29 cellular contexts compared by ENCODE assay signal in the genomic region with DNA sequence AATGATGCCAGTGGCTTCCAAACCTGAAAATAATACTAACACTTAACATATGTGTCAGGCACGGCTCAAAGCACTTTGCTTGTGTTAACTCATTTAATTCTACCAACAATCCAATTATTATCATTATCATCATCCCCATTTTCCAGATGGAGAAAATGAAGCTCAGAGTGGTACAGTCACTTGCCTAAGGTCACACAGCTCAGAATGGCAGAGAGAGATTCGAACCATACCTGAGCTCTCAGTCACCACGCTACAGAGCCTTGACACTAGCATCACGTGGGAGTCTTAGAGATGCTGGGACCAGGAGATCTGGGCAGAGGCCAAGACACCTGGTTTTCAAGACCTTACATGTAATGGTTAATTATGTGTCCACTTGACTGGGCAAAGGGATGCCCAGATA.
"Had no signal": no experiment of that assay in that cellular context is flagged by ENCODE, and none has a peak within 500 bp of the region (broad histone marks: within the 10 kb centered on the region; RNA-seq: fewer than 3 reads in every experiment).

No MANE protein-coding gene starts in this region.

- H3K27ac ChIP-seq: coronary artery, esophagus muscularis mucosa, foreskin keratinocyte, gastroesophageal sphincter, heart left ventricle, hepatocyte, neural progenitor cell, prostate gland, right atrium auricular region, sigmoid colon, testis, tibial artery, upper lobe of left lung, uterus had no signal

- H3K27me3 ChIP-seq: esophagus muscularis mucosa, foreskin keratinocyte, gastroesophageal sphincter, heart left ventricle, hepatocyte, neural progenitor cell, right atrium auricular region, sigmoid colon, testis, tibial artery, upper lobe of left lung, uterus had no signal

- H2AFZ ChIP-seq: hepatocyte, neural progenitor cell had no signal

- H3K4me2 ChIP-seq: hepatocyte, neural progenitor cell had no signal

- H3K4me3 Mint-ChIP-seq: mesothelial cell of epicardium; naive B cell; natural killer cell treated with Interleukin-12 subunit alpha and Interleukin-12 subunit beta and Interleukin-15 and Interleukin-18, amount 100 ng/mL, for 72 hours; neural progenitor cell; stimulated activated effector memory CD8-positive, alpha-beta T cell treated with anti-CD3 and anti-CD28 coated beads, Interleukin-12 subunit alpha, Interleukin-12 subunit beta, amount 100 ng/mL, for 72 hours had no signal

- H3K4me3 ChIP-seq: coronary artery, esophagus muscularis mucosa, gastroesophageal sphincter, heart left ventricle, hepatocyte, lung, mucosa of descending colon, neural progenitor cell, prostate gland, right atrium auricular region, sigmoid colon, testis, tibial artery, upper lobe of left lung, uterus had no signal

- H3K9me3 Mint-ChIP-seq: mesothelial cell of epicardium; naive B cell; natural killer cell treated with Interleukin-12 subunit alpha and Interleukin-12 subunit beta and Interleukin-15 and Interleukin-18, amount 100 ng/mL, for 72 hours; neural progenitor cell; stimulated activated effector memory CD8-positive, alpha-beta T cell treated with anti-CD3 and anti-CD28 coated beads, Interleukin-12 subunit alpha, Interleukin-12 subunit beta, amount 100 ng/mL, for 72 hours had no signal

- H3K4me1 ChIP-seq: esophagus muscularis mucosa, foreskin keratinocyte, gastroesophageal sphincter, heart left ventricle, neural progenitor cell, prostate gland, right atrium auricular region, sigmoid colon, testis, tibial artery, upper lobe of left lung, uterus had no signal

- H3K36me3 ChIP-seq: neural progenitor cell, uterus had no signal

- H3K27me3 Mint-ChIP-seq: naive B cell; natural killer cell treated with Interleukin-12 subunit alpha and Interleukin-12 subunit beta and Interleukin-15 and Interleukin-18, amount 100 ng/mL, for 72 hours had no signal

- DNase-seq: dermis blood vessel endothelial cell; effector memory CD4-positive, alpha-beta T cell; foreskin keratinocyte; kidney; mesenchymal stem cell; mucosa of descending colon; naive B cell; sigmoid colon; stimulated activated CD4-positive, alpha-beta T cell treated with anti-CD3 and anti-CD28 coated beads, Interleukin-2, amount 100 ng/mL, for 24 hours; stimulated activated CD4-positive, alpha-beta T cell treated with anti-CD3 and anti-CD28 coated beads, Interleukin-4, amount 100 ng/mL, for 24 hours; stimulated activated naive CD4-positive, alpha-beta T cell treated with Interleukin-2 at 50 U/mL for 16 hours; substantia nigra; testis; tibial artery; upper lobe of left lung; uterus had no signal

- H3K4me1 Mint-ChIP-seq: mesothelial cell of epicardium; neural progenitor cell; stimulated activated effector memory CD8-positive, alpha-beta T cell treated with anti-CD3 and anti-CD28 coated beads, Interleukin-12 subunit alpha, Interleukin-12 subunit beta, amount 100 ng/mL, for 72 hours had no signal

- H3K36me3 Mint-ChIP-seq: natural killer cell treated with Interleukin-12 subunit alpha and Interleukin-12 subunit beta and Interleukin-15 and Interleukin-18, amount 100 ng/mL, for 72 hours had no signal

- H3K9me3 ChIP-seq: esophagus muscularis mucosa, gastroesophageal sphincter, heart left ventricle, mucosa of descending colon, prostate gland, right atrium auricular region, sigmoid colon, testis, tibial artery, upper lobe of left lung, uterus had no signal

- H3K79me2 ChIP-seq: hepatocyte had no signal

- H3K27ac Mint-ChIP-seq: mesothelial cell of epicardium; natural killer cell treated with Interleukin-12 subunit alpha and Interleukin-12 subunit beta and Interleukin-15 and Interleukin-18, amount 100 ng/mL, for 72 hours; neural progenitor cell; stimulated activated effector memory CD8-positive, alpha-beta T cell treated with anti-CD3 and anti-CD28 coated beads, Interleukin-12 subunit alpha, Interleukin-12 subunit beta, amount 100 ng/mL, for 72 hours had no signal

- ATAC-seq: foreskin keratinocyte; gastroesophageal sphincter; heart left ventricle; left lobe of liver; mucosa of descending colon; natural killer cell treated with Interleukin-12 subunit alpha and Interleukin-12 subunit beta and Interleukin-15 and Interleukin-18, amount 100 ng/mL, for 72 hours; stimulated activated effector memory CD8-positive, alpha-beta T cell treated with anti-CD3 and anti-CD28 coated beads, Interleukin-12 subunit alpha, Interleukin-12 subunit beta, amount 100 ng/mL, for 72 hours had no signal
